9 cellular contexts compared by ENCODE assay signal in the genomic region with DNA sequence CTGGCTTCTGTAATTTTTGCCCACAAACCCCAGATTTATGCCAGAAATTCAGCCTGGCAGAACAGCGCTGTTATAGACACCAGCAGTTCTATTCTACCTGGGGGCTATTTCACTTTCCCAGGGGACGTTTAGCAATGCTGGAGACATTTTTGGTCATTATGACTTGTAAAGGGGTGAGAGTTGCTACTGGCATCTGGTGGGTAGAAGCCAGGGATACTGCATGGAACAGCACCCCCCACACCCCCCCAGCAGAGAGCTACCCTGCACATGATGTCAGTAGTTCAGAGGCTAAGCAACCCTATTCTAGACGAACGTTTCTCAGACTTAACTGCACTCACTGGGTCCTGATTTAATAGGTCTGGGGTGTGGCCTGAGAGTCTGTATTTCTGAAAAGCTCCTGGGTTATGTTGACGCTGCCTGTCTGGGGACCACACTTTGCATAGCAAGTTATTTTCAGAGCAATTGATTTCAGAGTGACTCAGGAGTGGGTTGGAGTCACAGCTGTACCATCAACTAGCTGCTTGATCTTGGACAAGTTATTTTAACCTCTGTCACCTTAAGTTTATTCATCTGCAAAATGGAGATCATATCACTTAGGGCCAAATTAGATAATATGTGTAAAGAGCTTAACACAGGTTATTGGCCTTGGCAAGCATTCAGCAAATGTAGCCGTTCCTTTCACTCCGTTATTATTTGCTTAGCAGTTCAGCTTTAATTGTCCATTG. TPM values are rescaled to one million over a fixed set of nuclear protein-coding genes. Genes with fewer than 3 reads are reported as not detected.
A peak's percentile ranks its signal among the peaks of the same experiment; 100 is the strongest.
DNase-seq lines count a peak whose midpoint lies in the region; ATAC-seq, FAIRE-seq and TF ChIP-seq lines count a peak whose summit lies in the region.
"Had no signal": no experiment of that assay in that cellular context is flagged by ENCODE, and none has a peak within 500 bp of the region (broad histone marks: within the 10 kb centered on the region; RNA-seq: fewer than 3 reads in every experiment).

No MANE protein-coding gene starts in this region.

- ATAC-seq in GM19351 (IDR thresholded peaks at IDR 0.05; ENCODE audit: unreplicated experiment) (peak; percentile 99), HG03103 (IDR thresholded peaks at IDR 0.05; ENCODE audit: low read depth, unreplicated experiment) (peak; percentile 95), omental fat pad (ENCODE audit: low FRiP score) (no peak)

- intact Hi-C loops in esophagus muscularis mucosa (cut with DNase I), result no loop called here

- TF ChIP-seq POLR2A in esophagus muscularis mucosa (IDR thresholded peaks at IDR 0.05; ENCODE audit: low read depth), result no peak

- TF ChIP-seq CTCF in omental fat pad (IDR thresholded peaks at IDR 0.05) (no peak), esophagus muscularis mucosa (IDR thresholded peaks at IDR 0.05) (no peak)

- no peaks in the 10 kb centered on the region for H3K36me3 ChIP-seq in esophagus muscularis mucosa

- no peaks in the 10 kb centered on the region for H3K27me3 ChIP-seq in esophagus muscularis mucosa

- no peak overlapping the region for H3K4me3 ChIP-seq in esophagus muscularis mucosa
- H3K4me3 ChIP-seq: lung had no signal

- FAIRE-seq in RCC 7860 (lab: Jason Lieb, UNC), result no peak

- no peaks in the 10 kb centered on the region for H3K9me3 ChIP-seq in esophagus muscularis mucosa

- 78% methylated on average over 7 of the region's 7 CpGs for WGBS in esophagus muscularis mucosa

- H3K27ac ChIP-seq in esophagus muscularis mucosa (replicated peaks in 1 of 4), result no peak overlapping the region

- no peak for TF ChIP-seq EP300 in esophagus muscularis mucosa (IDR thresholded peaks at IDR 0.05)

- peaks cover 0 to 13% (median 3%) of the 10 kb centered on the region in 4 donors for H3K4me1 ChIP-seq in esophagus muscularis mucosa

- DNase-seq in DMS 273 treated with DMSO at 0.1 percent for 48 hours (lab: John Stamatoyannopoulos, UW) (peak; percentile 6), NCI-H526 treated with DMSO at 0.1 percent for 48 hours (lab: John Stamatoyannopoulos, UW) (peak; percentile 38), omental fat pad (ENCODE audit: low spot score) (no peak), RCC 7860 (ENCODE audit: low spot score) (no peak), esophagus muscularis mucosa (ENCODE audit: extremely low spot score) (no peak), hepatic stellate cell (ENCODE audit: low spot score) (no peak)

RNA-seq across cellular contexts. Expression of gene CHST11, which starts 48.5 kb away (rescaled TPM):
- total RNA-seq in omental fat pad, result 10 to 100 TPM; 12.2 to 58.6 (median 30.1) TPM
- total RNA-seq in esophagus muscularis mucosa, result 10 to 100 TPM in 1 of 4 donors, 1 to 10 TPM in 3; 5.7 to 15.7 (median 7.1) TPM

Comparison
In these comparisons a context has a peak if more than half of its experiments do, and no peak if none do; other contexts are left out.
1. DNase-seq: peak in DMS 273 treated with DMSO at 0.1 percent for 48 hours (single experiment) and NCI-H526 treated with DMSO at 0.1 percent for 48 hours (single experiment); none in omental fat pad (single experiment), RCC 7860 (single experiment), esophagus muscularis mucosa (single experiment) and hepatic stellate cell (single experiment).